Comparison of ENCODE assay signal across 8 cellular contexts in the genomic region with DNA sequence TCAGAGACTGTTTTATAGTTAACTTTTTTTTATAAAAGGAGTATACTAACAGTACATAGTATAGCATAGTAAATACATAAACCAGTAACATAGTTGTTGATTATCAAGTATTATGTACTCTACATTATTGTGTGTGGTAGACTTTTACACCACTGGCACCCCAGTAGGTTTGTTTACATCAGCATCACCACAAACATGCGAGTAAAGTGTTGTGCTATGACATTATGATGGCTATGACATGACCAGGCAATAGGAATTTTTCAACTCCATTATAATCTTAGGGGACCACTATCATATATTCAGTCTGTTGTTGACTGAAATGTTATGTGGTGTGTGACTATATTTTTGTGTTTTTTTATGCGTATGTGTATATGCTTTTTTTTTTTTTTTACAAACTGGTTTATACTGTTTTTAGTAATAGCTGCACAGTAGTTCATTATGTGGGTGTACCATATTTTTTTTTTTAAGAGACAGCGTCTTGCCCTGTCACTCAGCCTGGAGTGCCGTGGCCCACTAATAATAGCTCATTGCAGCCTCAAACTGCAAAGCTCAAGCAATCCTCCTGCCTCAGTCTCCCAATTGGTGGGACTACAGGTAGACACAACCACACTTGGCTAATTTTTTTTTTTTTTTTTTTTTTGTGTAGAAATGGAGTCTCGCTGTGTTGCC. TPM values are rescaled to one million over a fixed set of nuclear protein-coding genes. Genes with fewer than 3 reads are reported as not detected.
DNase-seq lines count a peak whose midpoint lies in the region; TF ChIP-seq lines count a peak whose summit lies in the region.

No MANE protein-coding gene starts in this region.

- H3K27me3 ChIP-seq in endocrine pancreas (ENCODE audit: control insufficient read depth, insufficient read depth, low read length) = no peaks in the 10 kb centered on the region

- H3K9me3 ChIP-seq in OCI-LY7 (ENCODE audit: low read length) = no peaks in the 10 kb centered on the region
- H3K9me3 ChIP-seq in endocrine pancreas (ENCODE audit: control insufficient read depth, low read length) = no peaks in the 10 kb centered on the region

- peak overlapping the region; percentile 74 for H3K4me3 ChIP-seq in OCI-LY7 (ENCODE audit: low read depth, low read length, poor library complexity, severe bottlenecking)
- H3K4me3 ChIP-seq in endocrine pancreas (ENCODE audit: control insufficient read depth, insufficient read depth, low read length) = peak overlapping the region; percentile 91

- H3K9ac ChIP-seq in endocrine pancreas (ENCODE audit: control insufficient read depth, insufficient read depth, low read length) = no peak overlapping the region

- intact Hi-C loops in Calu3 (cut with micrococcal nuclease; ENCODE audit: unreplicated experiment) (loop anchor here (5.0 to 10.0 kb wide), 2 partner anchors 101 to 283 kb away; no protein-coding TSS in a partner anchor), OCI-LY7 (cut with micrococcal nuclease; ENCODE audit: unreplicated experiment) (loop anchor here (1.0 to 10.0 kb wide), 7 partner anchors 20 to 1037 kb away; a partner anchor contains a TSS)

- CTCF ChIA-PET in Calu3 (lab: Charles Lee) (interaction anchor here (0.5 kb wide), 1 partner anchor 841 kb away, joined by 3 read pairs; no protein-coding TSS in a partner anchor), OCI-LY7 (lab: Charles Lee; ENCODE audit: unreplicated experiment) (interaction anchor here (2.6 kb wide), 1 partner anchor 10 kb away, joined by 11 read pairs; no protein-coding TSS in a partner anchor)

- peak overlapping the region; percentile 84 for H3K4me2 ChIP-seq in OCI-LY7 (ENCODE audit: low read length)

- H4K20me1 ChIP-seq in OCI-LY7 (ENCODE audit: insufficient read depth, low read length) = no peaks in the 10 kb centered on the region

- H3K4me1 Mint-ChIP-seq in Calu3 (ENCODE audit: low read depth, unreplicated experiment) = no peaks in the 10 kb centered on the region
- H3K4me1 Mint-ChIP-seq in osteocyte (ENCODE audit: unreplicated experiment) = peaks cover 27% of the 10 kb centered on the region

- DNase-seq in Calu3 (no peak), OCI-LY7 (ENCODE audit: low spot score) (no peak), osteocyte (ENCODE audit: extremely low spot score, unreplicated experiment) (no peak), UCSD-AML1 (lab: John Stamatoyannopoulos, UW; ENCODE audit: unreplicated experiment) (no peak), activated gamma-delta T cell (lab: John Stamatoyannopoulos, UW) (no peak), NCI-H82 (lab: John Stamatoyannopoulos, UW) (no peak), iPS-NIHi11 (ENCODE audit: low spot score) (no peak)

- peaks cover 37% of the 10 kb centered on the region for H3K79me2 ChIP-seq in OCI-LY7 (ENCODE audit: insufficient read depth, low read depth, low read length)

- H3K4me1 ChIP-seq in OCI-LY7 (ENCODE audit: insufficient read depth, low read length, poor library complexity, severe bottlenecking) (peaks cover 27% of the 10 kb centered on the region), endocrine pancreas (ENCODE audit: control insufficient read depth, insufficient read depth, low read length) (peaks cover 11% of the 10 kb centered on the region)

- H3K9me3 Mint-ChIP-seq in Calu3 (ENCODE audit: low read depth, unreplicated experiment) (no peaks in the 10 kb centered on the region), osteocyte (ENCODE audit: unreplicated experiment) (no peaks in the 10 kb centered on the region)

- H3K4me3 Mint-ChIP-seq in Calu3 (ENCODE audit: low read depth, unreplicated experiment) (peak overlapping the region; percentile 74), osteocyte (ENCODE audit: unreplicated experiment) (peak overlapping the region; percentile 87)

- no peaks in the 10 kb centered on the region for H3K9me2 ChIP-seq in OCI-LY7 (ENCODE audit: insufficient read depth, low read length)

- BruUV-seq in Calu3 (replicated peaks; lab: Mats Ljungman, UMichigan) (no TSS peak), OCI-LY7 (replicated peaks; lab: Mats Ljungman, UMichigan) (no TSS peak)

- TF ChIP-seq CTCF in Calu3 (IDR thresholded peaks at IDR 0.05; ENCODE audit: unreplicated experiment) = no peak
- TF ChIP-seq CTCF in OCI-LY7 (conservative IDR thresholded peaks at IDR 0.05; ENCODE audit: low read length) = no peak
- TF ChIP-seq CTCF in osteocyte (IDR thresholded peaks at IDR 0.05) = no peak

- H2AFZ ChIP-seq in OCI-LY7 (ENCODE audit: low read length) = no peak overlapping the region

- H3K27ac Mint-ChIP-seq in Calu3 (ENCODE audit: unreplicated experiment) = no peak overlapping the region
- H3K27ac Mint-ChIP-seq in osteocyte (ENCODE audit: unreplicated experiment) = peak overlapping the region; percentile 80

- peak overlapping the region; percentile 74 for H3K27ac ChIP-seq in OCI-LY7 (ENCODE audit: low read depth, low read length, poor library complexity, severe bottlenecking)

- H3K36me3 ChIP-seq in OCI-LY7 (ENCODE audit: insufficient read depth, low read length) = peaks cover 28% of the 10 kb centered on the region
- H3K36me3 ChIP-seq in endocrine pancreas (ENCODE audit: control insufficient read depth, insufficient read depth, low read length) = no peaks in the 10 kb centered on the region

- POLR2A ChIA-PET in OCI-LY7 (lab: Charles Lee) = interaction anchor here (0.6 to 5.7 kb wide), 22 partner anchors 8 to 819 kb away, joined by 3 to 41 read pairs (median 4); no protein-coding TSS in a partner anchor

- no peaks in the 10 kb centered on the region for H3K27me3 Mint-ChIP-seq in Calu3 (ENCODE audit: unreplicated experiment)
- H3K27me3 Mint-ChIP-seq in osteocyte (ENCODE audit: unreplicated experiment) = no peaks in the 10 kb centered on the region

- H3K36me3 Mint-ChIP-seq in Calu3 (ENCODE audit: insufficient read depth, unreplicated experiment) = peaks cover 20% of the 10 kb centered on the region
- peaks cover 13% of the 10 kb centered on the region for H3K36me3 Mint-ChIP-seq in osteocyte (ENCODE audit: unreplicated experiment)

RNA-seq across cellular contexts. Expression of a gene that starts 1.9 kb away (rescaled TPM):
- 24.1 and 24.8 TPM in 2 replicates for total RNA-seq in Calu3 (2022)
- 20.5 and 33.4 TPM in 2 replicates for total RNA-seq in OCI-LY7 (2014; rRNA removed; shearing (Covaris generic))
- total RNA-seq in OCI-LY7 (2022) = 41.5 and 44.9 TPM in 2 replicates
- total RNA-seq in osteocyte = 49.5 and 49.9 TPM in 2 replicates
